ENCODE assay signal across 30 cellular contexts in genomic region chr7:47973739-47974138, GRCh38. TPM values are rescaled to one million over a fixed set of nuclear protein-coding genes. Genes with fewer than 3 reads are reported as not detected.
DNase-seq lines count a peak whose midpoint lies in the region; ATAC-seq lines count a peak whose summit lies in the region.
"Had no signal": no experiment of that assay in that cellular context is flagged by ENCODE, and none has a peak within 500 bp of the region (broad histone marks: within the 10 kb centered on the region; RNA-seq: fewer than 3 reads in every experiment).

No MANE protein-coding gene starts in this region.

- DNase-seq in activated T-cell treated with anti-CD3 and anti-CD28 coated beads, Interleukin-2, amount 50 U/mL, for 72 hours, result no peak
- no peak for DNase-seq in activated T-cell treated with anti-CD3 and anti-CD28 coated beads, Interleukin-2, amount 50 U/mL, for 48 hours
- no peak for DNase-seq in activated T-helper 2 cell treated with anti-CD3 and anti-CD28 coated beads, Interferon-gamma antibody, Interleukin-2, Interleukin-4, amounts not matched to agents 10 μg/mL and 5 μg/mL and 100 μg/mL, durations not matched to agents 14 hours and 24 hours and 36 hours (ENCODE audit: low spot score)
- no peak for DNase-seq in stimulated activated naive CD8-positive, alpha-beta T cell treated with anti-CD3 and anti-CD28 coated beads, Interleukin-15, Interleukin-2, amounts not matched to agents 100 U/mL and 50 U/mL, for 24 hours
- DNase-seq: activated CD4-positive, alpha-beta T cell treated with anti-CD3 and anti-CD28 coated beads for 1 hour; activated effector memory CD4-positive, alpha-beta T cell treated with anti-CD3 and anti-CD28 coated beads, Interleukin-2, amount 50 U/mL, for 16 hours; amniotic stem cell; erythroblast; HFFc6; left colon; NCI-H1092; NCI-H1694; NCI-H446 treated with DMSO at 0.1 percent for 48 hours; NCI-H774; ovary; retina; Right ventricle myocardium superior; T-helper 2 cell; transverse colon had no signal

- peak overlapping the region; percentile 85 for H3K27ac Mint-ChIP-seq in activated T-cell treated with anti-CD3 and anti-CD28 coated beads, Interleukin-2, amount 50 U/mL, for 72 hours
- H3K27ac Mint-ChIP-seq in activated T-helper 2 cell treated with anti-CD3 and anti-CD28 coated beads, Interferon-gamma antibody, Interleukin-2, Interleukin-4, amounts not matched to agents 10 μg/mL and 5 μg/mL and 100 μg/mL, durations not matched to agents 14 hours and 24 hours and 36 hours, result peak overlapping the region; percentile 77
- H3K27ac Mint-ChIP-seq: brain; dendritic cell treated with granulocyte-macrophage colony-stimulating factor and Interleukin-4, amounts not matched to agents 40 ng/mL and 50 ng/mL, for 4 days; HFFc6 had no signal

- no peaks in the 10 kb centered on the region for H3K9me3 Mint-ChIP-seq in activated T-cell treated with anti-CD3 and anti-CD28 coated beads, Interleukin-2, amount 50 U/mL, for 72 hours
- no peaks in the 10 kb centered on the region for H3K9me3 Mint-ChIP-seq in activated T-helper 2 cell treated with anti-CD3 and anti-CD28 coated beads, Interferon-gamma antibody, Interleukin-2, Interleukin-4, amounts not matched to agents 10 μg/mL and 5 μg/mL and 100 μg/mL, durations not matched to agents 14 hours and 24 hours and 36 hours
- H3K9me3 Mint-ChIP-seq: brain; dendritic cell treated with granulocyte-macrophage colony-stimulating factor and Interleukin-4, amounts not matched to agents 40 ng/mL and 50 ng/mL, for 4 days; HFFc6 had no signal

- H3K36me3 Mint-ChIP-seq in activated T-cell treated with anti-CD3 and anti-CD28 coated beads, Interleukin-2, amount 50 U/mL, for 72 hours (ENCODE audit: insufficient read depth in 2 of 2), result peaks cover 26 to 49% of the 10 kb centered on the region in 2 donors
- H3K36me3 Mint-ChIP-seq in activated T-helper 2 cell treated with anti-CD3 and anti-CD28 coated beads, Interferon-gamma antibody, Interleukin-2, Interleukin-4, amounts not matched to agents 10 μg/mL and 5 μg/mL and 100 μg/mL, durations not matched to agents 14 hours and 24 hours and 36 hours (ENCODE audit: low read depth), result peaks cover 77% of the 10 kb centered on the region

- H3K4me1 Mint-ChIP-seq in activated T-cell treated with anti-CD3 and anti-CD28 coated beads, Interleukin-2, amount 50 U/mL, for 72 hours (ENCODE audit: low read depth), result peaks cover 73% of the 10 kb centered on the region
- peaks cover 33% of the 10 kb centered on the region for H3K4me1 Mint-ChIP-seq in activated T-helper 2 cell treated with anti-CD3 and anti-CD28 coated beads, Interferon-gamma antibody, Interleukin-2, Interleukin-4, amounts not matched to agents 10 μg/mL and 5 μg/mL and 100 μg/mL, durations not matched to agents 14 hours and 24 hours and 36 hours (ENCODE audit: low read depth)

- H3K4me3 Mint-ChIP-seq in activated T-cell treated with anti-CD3 and anti-CD28 coated beads, Interleukin-2, amount 50 U/mL, for 72 hours, result peak overlapping the region; percentile 22 to 44
- no peak overlapping the region for H3K4me3 Mint-ChIP-seq in activated T-helper 2 cell treated with anti-CD3 and anti-CD28 coated beads, Interferon-gamma antibody, Interleukin-2, Interleukin-4, amounts not matched to agents 10 μg/mL and 5 μg/mL and 100 μg/mL, durations not matched to agents 14 hours and 24 hours and 36 hours (ENCODE audit: low read depth)
- H3K4me3 Mint-ChIP-seq: dendritic cell treated with granulocyte-macrophage colony-stimulating factor and Interleukin-4, amounts not matched to agents 40 ng/mL and 50 ng/mL, for 4 days; HFFc6 had no signal

- peak; percentile 68 to 70 for ATAC-seq in activated T-cell treated with anti-CD3 and anti-CD28 coated beads, Interleukin-2, amount 50 U/mL, for 72 hours (replicated peaks in 1 of 2)
- ATAC-seq in HG02610 (IDR thresholded peaks at IDR 0.05; ENCODE audit: unreplicated experiment) (peak; percentile 65), HG03571 (IDR thresholded peaks at IDR 0.05; ENCODE audit: unreplicated experiment) (no peak), GM21529 (IDR thresholded peaks at IDR 0.05; ENCODE audit: unreplicated experiment) (no peak)
- ATAC-seq in stimulated activated naive CD8-positive, alpha-beta T cell treated with anti-CD3 and anti-CD28 coated beads, Interleukin-15, Interleukin-2, amounts not matched to agents 100 U/mL and 50 U/mL, for 24 hours, result peak; percentile 56
- ATAC-seq: K562, left colon, Panc1, SK-N-SH treated with all-trans-retinoic acid at 6 μM for 48 hours had no signal

- intact Hi-C loops in activated T-helper 2 cell treated with anti-CD3 and anti-CD28 coated beads, Interferon-gamma antibody, Interleukin-2, Interleukin-4, amounts not matched to agents 10 μg/mL and 5 μg/mL and 100 μg/mL, durations not matched to agents 14 hours and 24 hours and 36 hours (cut with micrococcal nuclease), result loop anchor here (10.0 kb wide), 1 partner anchor 321 kb away; no protein-coding TSS in a partner anchor

- H3K27me3 Mint-ChIP-seq in activated T-cell treated with anti-CD3 and anti-CD28 coated beads, Interleukin-2, amount 50 U/mL, for 72 hours (ENCODE audit: low read depth), result no peaks in the 10 kb centered on the region
- no peaks in the 10 kb centered on the region for H3K27me3 Mint-ChIP-seq in activated T-helper 2 cell treated with anti-CD3 and anti-CD28 coated beads, Interferon-gamma antibody, Interleukin-2, Interleukin-4, amounts not matched to agents 10 μg/mL and 5 μg/mL and 100 μg/mL, durations not matched to agents 14 hours and 24 hours and 36 hours (ENCODE audit: low read depth)
- H3K27me3 Mint-ChIP-seq: brain; dendritic cell treated with granulocyte-macrophage colony-stimulating factor and Interleukin-4, amounts not matched to agents 40 ng/mL and 50 ng/mL, for 4 days had no signal

RNA-seq across cellular contexts. Expression of gene HUS1, which starts 5.7 kb away (rescaled TPM):
- 10 to 100 TPM; 38.3 to 41.1 TPM for total RNA-seq in activated T-cell treated with anti-CD3 and anti-CD28 coated beads, Interleukin-2, amount 50 U/mL, for 72 hours
- 33.8 and 36.6 TPM in 2 replicates for total RNA-seq in activated T-helper 2 cell treated with anti-CD3 and anti-CD28 coated beads, Interferon-gamma antibody, Interleukin-2, Interleukin-4, amounts not matched to agents 10 μg/mL and 5 μg/mL and 100 μg/mL, durations not matched to agents 14 hours and 24 hours and 36 hours

RNA-seq across cellular contexts. Expression of gene PKD1L1, which starts 25.5 kb away (rescaled TPM):
- under 1 TPM; 0.10 to 0.35 TPM for total RNA-seq in activated T-cell treated with anti-CD3 and anti-CD28 coated beads, Interleukin-2, amount 50 U/mL, for 72 hours
- 0.11 and 1.1 TPM in 2 replicates for total RNA-seq in activated T-helper 2 cell treated with anti-CD3 and anti-CD28 coated beads, Interferon-gamma antibody, Interleukin-2, Interleukin-4, amounts not matched to agents 10 μg/mL and 5 μg/mL and 100 μg/mL, durations not matched to agents 14 hours and 24 hours and 36 hours

RNA-seq across cellular contexts. Expression of gene SUN3, which starts 55.2 kb away (rescaled TPM):
- under 1 TPM in 1 of 2 donors, not detected in 1; 0.99 TPM for total RNA-seq in activated T-cell treated with anti-CD3 and anti-CD28 coated beads, Interleukin-2, amount 50 U/mL, for 72 hours
- not detected in 2 replicates for total RNA-seq in activated T-helper 2 cell treated with anti-CD3 and anti-CD28 coated beads, Interferon-gamma antibody, Interleukin-2, Interleukin-4, amounts not matched to agents 10 μg/mL and 5 μg/mL and 100 μg/mL, durations not matched to agents 14 hours and 24 hours and 36 hours
- total RNA-seq: H1, K562, left colon, mucosa of gallbladder, ovary, Right ventricle myocardium superior, skeletal muscle tissue, transverse colon had no signal

Comparison
In these comparisons a context has a peak if more than half of its experiments do, and no peak if none do; other contexts are left out.
1. ATAC-seq: peak in activated T-cell treated with anti-CD3 and anti-CD28 coated beads, Interleukin-2, amount 50 U/mL, for 72 hours (2 of 2), HG02610 (single experiment) and stimulated activated naive CD8-positive, alpha-beta T cell treated with anti-CD3 and anti-CD28 coated beads, Interleukin-15, Interleukin-2, amounts not matched to agents 100 U/mL and 50 U/mL, for 24 hours (single experiment); none in HG03571 (single experiment) and GM21529 (single experiment).